Comparison of ENCODE assay signal across 15 cellular contexts in the genomic region with DNA sequence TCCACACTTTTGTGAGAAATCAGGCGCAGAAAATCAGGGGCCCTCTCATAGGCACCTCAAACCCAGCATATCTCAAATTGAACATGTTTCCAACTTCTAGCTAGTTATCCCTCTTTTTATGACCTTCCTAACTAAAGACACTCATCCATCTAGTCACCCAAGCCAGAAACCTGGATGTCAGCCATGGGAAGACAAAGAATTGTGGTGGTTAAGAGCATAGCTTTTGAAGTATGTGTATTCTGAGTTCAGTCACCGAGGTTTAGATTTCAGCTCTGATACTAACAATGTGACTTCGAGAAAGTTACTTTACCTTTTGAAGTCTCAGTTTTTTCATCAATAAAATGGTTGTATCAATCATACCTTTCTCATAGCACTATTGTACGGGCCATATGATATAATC.
DNase-seq lines count a peak whose midpoint lies in the region; ATAC-seq and TF ChIP-seq lines count a peak whose summit lies in the region.
"Had no signal": no experiment of that assay in that cellular context is flagged by ENCODE, and none has a peak within 500 bp of the region (broad histone marks: within the 10 kb centered on the region; RNA-seq: fewer than 3 reads in every experiment).

No MANE protein-coding gene starts in this region.

- no peak for TF ChIP-seq CTCF in astrocyte of the cerebellum (IDR thresholded peaks at IDR 0.05; ENCODE audit: low read depth, low read length, missing control alignments)
- no peak for TF ChIP-seq CTCF in CD8-positive, alpha-beta T cell (IDR thresholded peaks at IDR 0.05)
- TF ChIP-seq CTCF in neural progenitor cell (IDR thresholded peaks at IDR 0.05): no peak

- DNase-seq in DMS79 treated with DMSO at 0.1 percent for 48 hours (lab: John Stamatoyannopoulos, UW): peak; percentile 94
- DNase-seq in M059J (ENCODE audit: low read depth): peak; percentile 99
- DNase-seq in astrocyte of the cerebellum (ENCODE audit: low read depth): peak; percentile 70
- peak; percentile 93 for DNase-seq in kidney tubule cell (ENCODE audit: low spot score)
- no peak for DNase-seq in activated effector memory CD4-positive, alpha-beta T cell treated with Interleukin-2 at 50 U/mL for 16 hours
- no peak for DNase-seq in CD8-positive, alpha-beta T cell
- no peak for DNase-seq in stimulated activated CD4-positive, alpha-beta T cell treated with anti-CD3 and anti-CD28 coated beads, Interleukin-2, amount 100 ng/mL, for 48 hours
- no peak for DNase-seq in neural progenitor cell (ENCODE audit: low spot score)
- DNase-seq: CD4-positive, CD25-positive, alpha-beta regulatory T cell; KG1; NCI-H146; nephron progenitor cell; right cardiac atrium; stimulated activated naive B cell treated with anti-CD40 and anti-IgM and Interleukin-4, amounts not matched to agents 10 μg/mL and 1 μg/mL and 100 μg/mL, for 72 hours; uterus had no signal

- ATAC-seq in CD8-positive, alpha-beta T cell: no peak
- ATAC-seq: right cardiac atrium; stimulated activated naive B cell treated with anti-CD40 and anti-IgM and Interleukin-4, amounts not matched to agents 10 μg/mL and 1 μg/mL and 100 μg/mL, for 72 hours had no signal

- no peaks in the 10 kb centered on the region for H3F3A ChIP-seq in neural progenitor cell (ENCODE audit: low read depth)

- POLR2A ChIA-PET in CD8-positive, alpha-beta T cell (lab: Charles Lee): no interaction called here

- CTCF ChIA-PET in CD8-positive, alpha-beta T cell (lab: Charles Lee): no interaction called here

- no peaks in the 10 kb centered on the region for H3K4me1 Mint-ChIP-seq in CD8-positive, alpha-beta T cell (ENCODE audit: low read depth)
- H3K4me1 Mint-ChIP-seq in neural progenitor cell: peaks cover 9% of the 10 kb centered on the region
- H3K4me1 Mint-ChIP-seq: CD4-positive, CD25-positive, alpha-beta regulatory T cell; stimulated activated naive B cell treated with anti-CD40 and anti-IgM and Interleukin-4, amounts not matched to agents 10 μg/mL and 1 μg/mL and 100 μg/mL, for 72 hours had no signal

- no peak overlapping the region for H3K4me3 Mint-ChIP-seq in CD8-positive, alpha-beta T cell
- no peak overlapping the region for H3K4me3 Mint-ChIP-seq in neural progenitor cell
- H3K4me3 Mint-ChIP-seq: CD4-positive, CD25-positive, alpha-beta regulatory T cell; nephron progenitor cell; stimulated activated naive B cell treated with anti-CD40 and anti-IgM and Interleukin-4, amounts not matched to agents 10 μg/mL and 1 μg/mL and 100 μg/mL, for 72 hours had no signal

- no peak overlapping the region for H3K27ac ChIP-seq in CD8-positive, alpha-beta T cell (ENCODE audit: low read depth, low read length)
- no peak overlapping the region for H3K27ac ChIP-seq in neural progenitor cell
- H3K27ac ChIP-seq: uterus had no signal

- H3K9me3 ChIP-seq in CD8-positive, alpha-beta T cell (ENCODE audit: low read length): no peaks in the 10 kb centered on the region
- no peaks in the 10 kb centered on the region for H3K9me3 ChIP-seq in neural progenitor cell (ENCODE audit: low read depth)
- H3K9me3 ChIP-seq: uterus had no signal

- no peak overlapping the region for H3K4me2 ChIP-seq in neural progenitor cell

- no peaks in the 10 kb centered on the region for H4K20me1 ChIP-seq in neural progenitor cell (ENCODE audit: low read depth)

- H3K36me3 Mint-ChIP-seq in CD8-positive, alpha-beta T cell: no peaks in the 10 kb centered on the region
- no peaks in the 10 kb centered on the region for H3K36me3 Mint-ChIP-seq in neural progenitor cell
- H3K36me3 Mint-ChIP-seq: CD4-positive, CD25-positive, alpha-beta regulatory T cell; stimulated activated naive B cell treated with anti-CD40 and anti-IgM and Interleukin-4, amounts not matched to agents 10 μg/mL and 1 μg/mL and 100 μg/mL, for 72 hours had no signal

- H3K36me3 ChIP-seq in CD8-positive, alpha-beta T cell (ENCODE audit: insufficient read depth, low read length): no peaks in the 10 kb centered on the region
- H3K36me3 ChIP-seq in neural progenitor cell: no peaks in the 10 kb centered on the region
- H3K36me3 ChIP-seq: uterus had no signal

- H3K79me2 ChIP-seq in neural progenitor cell (ENCODE audit: low read depth): no peaks in the 10 kb centered on the region

- H3K4me3 ChIP-seq in astrocyte of the cerebellum (ENCODE audit: low read depth, low read length) (no peak overlapping the region), neural progenitor cell (no peak overlapping the region)
- H3K4me3 ChIP-seq in CD8-positive, alpha-beta T cell (ENCODE audit: low read depth, low read length): no peak overlapping the region
- H3K4me3 ChIP-seq: uterus had no signal

- in situ Hi-C loops in astrocyte of the cerebellum (cut with HindIII; ENCODE audit: low sequenced_read_pairs): no loop called here

- no peaks in the 10 kb centered on the region for H3K27me3 Mint-ChIP-seq in CD8-positive, alpha-beta T cell (ENCODE audit: low read depth)
- no peaks in the 10 kb centered on the region for H3K27me3 Mint-ChIP-seq in neural progenitor cell (ENCODE audit: insufficient read depth, low read depth)
- H3K27me3 Mint-ChIP-seq: CD4-positive, CD25-positive, alpha-beta regulatory T cell; stimulated activated naive B cell treated with anti-CD40 and anti-IgM and Interleukin-4, amounts not matched to agents 10 μg/mL and 1 μg/mL and 100 μg/mL, for 72 hours had no signal

- H2AFZ ChIP-seq in neural progenitor cell (replicated peaks): no peak overlapping the region

- intact Hi-C loops in CD8-positive, alpha-beta T cell (cut with DNase I, micrococcal nuclease): no loop called here

- no peak overlapping the region for H3K9ac ChIP-seq in neural progenitor cell

- no peak overlapping the region for H3K27ac Mint-ChIP-seq in CD8-positive, alpha-beta T cell
- no peak overlapping the region for H3K27ac Mint-ChIP-seq in neural progenitor cell
- H3K27ac Mint-ChIP-seq: CD4-positive, CD25-positive, alpha-beta regulatory T cell; nephron progenitor cell; stimulated activated naive B cell treated with anti-CD40 and anti-IgM and Interleukin-4, amounts not matched to agents 10 μg/mL and 1 μg/mL and 100 μg/mL, for 72 hours had no signal

- no peaks in the 10 kb centered on the region for H3K4me1 ChIP-seq in CD8-positive, alpha-beta T cell (ENCODE audit: insufficient read depth, low read length)
- H3K4me1 ChIP-seq in neural progenitor cell: peaks cover 10% of the 10 kb centered on the region
- H3K4me1 ChIP-seq: uterus had no signal

- no peaks in the 10 kb centered on the region for H3K27me3 ChIP-seq in CD8-positive, alpha-beta T cell (ENCODE audit: insufficient read depth, low read length)
- H3K27me3 ChIP-seq in neural progenitor cell: no peaks in the 10 kb centered on the region
- H3K27me3 ChIP-seq: uterus had no signal

- peaks cover 9% of the 10 kb centered on the region for H3K9me3 Mint-ChIP-seq in CD8-positive, alpha-beta T cell
- no peaks in the 10 kb centered on the region for H3K9me3 Mint-ChIP-seq in neural progenitor cell
- H3K9me3 Mint-ChIP-seq: nephron progenitor cell had no signal

Comparison
In these comparisons a context has a peak if more than half of its experiments do, and no peak if none do; other contexts are left out.
1. DNase-seq: peak in DMS79 treated with DMSO at 0.1 percent for 48 hours (single experiment), M059J (single experiment), astrocyte of the cerebellum (single experiment) and kidney tubule cell (single experiment); none in activated effector memory CD4-positive, alpha-beta T cell treated with Interleukin-2 at 50 U/mL for 16 hours (single experiment), CD8-positive, alpha-beta T cell (0 of 7), stimulated activated CD4-positive, alpha-beta T cell treated with anti-CD3 and anti-CD28 coated beads, Interleukin-2, amount 100 ng/mL, for 48 hours (0 of 2) and neural progenitor cell (single experiment).